9 cellular contexts compared by ENCODE assay signal in the genomic region with DNA sequence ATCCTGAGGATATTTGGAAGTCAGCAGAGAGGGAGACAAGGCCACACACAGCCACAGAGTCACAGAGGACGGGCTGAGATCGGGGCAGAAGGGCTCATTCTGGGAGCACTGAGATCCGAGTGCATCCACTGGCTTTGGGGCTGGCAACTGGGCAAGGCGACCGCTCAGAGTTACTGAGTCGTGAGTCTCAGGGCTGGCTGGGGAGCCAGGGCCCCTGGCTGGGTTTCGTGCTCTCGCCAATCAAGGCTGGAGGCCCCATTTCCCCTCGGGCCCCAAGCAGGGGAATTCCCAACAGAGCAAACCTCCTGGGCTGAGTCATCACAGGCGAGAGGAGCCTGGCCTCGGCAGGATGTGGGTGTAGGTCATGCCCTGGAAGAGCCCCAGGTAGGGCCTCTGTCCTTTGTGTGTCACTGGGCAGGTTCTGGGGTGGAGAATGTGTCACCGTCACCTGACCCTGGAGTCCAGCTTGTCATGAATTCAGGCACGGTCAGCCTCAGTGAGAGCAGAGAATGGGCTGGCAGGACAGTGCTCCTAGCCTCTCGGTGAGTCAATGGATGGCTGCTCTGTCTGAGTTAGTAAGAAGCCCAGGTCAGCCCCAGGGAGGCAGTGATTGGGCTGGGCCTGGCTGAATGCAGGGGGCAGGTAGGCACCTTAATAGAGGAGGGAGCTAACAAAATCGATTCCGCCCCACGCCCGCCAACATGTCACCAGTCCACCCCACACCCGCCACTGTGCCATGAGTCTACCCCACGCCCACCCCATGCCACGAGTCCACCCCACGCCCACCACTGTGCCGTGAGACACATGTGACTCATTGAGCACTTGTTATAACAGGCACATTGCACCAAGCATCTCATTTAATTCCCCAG. TPM values are rescaled to one million over a fixed set of nuclear protein-coding genes. Genes with fewer than 3 reads are reported as not detected.
DNase-seq lines count a peak whose midpoint lies in the region; ATAC-seq, FAIRE-seq and TF ChIP-seq lines count a peak whose summit lies in the region.
"Had no signal": no experiment of that assay in that cellular context is flagged by ENCODE, and none has a peak within 500 bp of the region (broad histone marks: within the 10 kb centered on the region; RNA-seq: fewer than 3 reads in every experiment).

No MANE protein-coding gene starts in this region.

- TF ChIP-seq POLR2A in GM12878 (IDR thresholded peaks at IDR 0.05; ENCODE audit: low read depth, low read length), result peak; percentile 91

- SMC1A ChIA-PET in GM12878 (lab: Charles Lee; ENCODE audit: uncharacterized antibody, unreplicated experiment), result interaction anchor here (1.1 to 19.5 kb wide), 6 partner anchors 13 to 41 kb away, joined by 3 to 409 read pairs (median 24); partner anchors contain the start of gene ASB2

- H3K27ac Mint-ChIP-seq in CD8-positive, alpha-beta memory T cell, result peak overlapping the region; percentile 98 to 100 (median 99)

- peak overlapping the region; percentile 78 for H3K4me2 ChIP-seq in GM12878 (ENCODE audit: control insufficient read depth, insufficient read depth)

- no peaks in the 10 kb centered on the region for H3K9me3 ChIP-seq in CD8-positive, alpha-beta memory T cell (ENCODE audit: low read length)
- no peaks in the 10 kb centered on the region for H3K9me3 ChIP-seq in GM12878 (replicated peaks; ENCODE audit: control insufficient read depth, insufficient read depth, low read length)
- no peaks in the 10 kb centered on the region for H3K9me3 ChIP-seq in left lung

- no peaks in the 10 kb centered on the region for H3K27me3 Mint-ChIP-seq in CD8-positive, alpha-beta memory T cell

- peaks cover 94 to 99% (median 99%) of the 10 kb centered on the region in 3 donors for H3K4me1 Mint-ChIP-seq in CD8-positive, alpha-beta memory T cell

- ATAC-seq in GM21367 (IDR thresholded peaks at IDR 0.05; ENCODE audit: unreplicated experiment) (peak; percentile 66), GM12878 (peak; percentile 82), left lung (peak; percentile 90)

- H3K4me3 ChIP-seq in CD8-positive, alpha-beta memory T cell (ENCODE audit: low read length), result peak overlapping the region; percentile 3
- H3K4me3 ChIP-seq in GM12878 (peak overlapping the region; percentile 11; the same call in 1 of the 2 replicates), left lung (no peak overlapping the region)

- TF ChIP-seq CTCF in GM12878 (IDR thresholded peaks at IDR 0.05 in 2 of 3, conservative IDR thresholded peaks at IDR 0.05 in 1 of 3; ENCODE audit: control insufficient read depth in 2 of 3, extremely low read depth in 1 of 3, insufficient read depth in 1 of 3, low read depth in 3 of 3, low read length in 3 of 3) (no peak), left lung (IDR thresholded peaks at IDR 0.05) (no peak)

- H3K36me3 ChIP-seq in CD8-positive, alpha-beta memory T cell (ENCODE audit: insufficient read depth, low read length), result no peaks in the 10 kb centered on the region
- H3K36me3 ChIP-seq in GM12878 (ENCODE audit: control insufficient read depth in 2 of 2, insufficient read depth in 2 of 2, low read length in 1 of 2) (no peaks in the 10 kb centered on the region), left lung (no peaks in the 10 kb centered on the region)

- peak overlapping the region; percentile 65 to 88 (median 80) for H3K4me3 Mint-ChIP-seq in CD8-positive, alpha-beta memory T cell

- H3K27ac ChIP-seq in CD8-positive, alpha-beta memory T cell (ENCODE audit: low read depth, low read length), result peak overlapping the region; percentile 55
- H3K27ac ChIP-seq in GM12878 (ENCODE audit: control insufficient read depth, insufficient read depth) (peak overlapping the region; percentile 90), left lung (peak overlapping the region in 1 of 2 donors; percentile 50)

- no peak overlapping the region; the same call in 1 of the 2 replicates for H2AFZ ChIP-seq in GM12878 (ENCODE audit: control insufficient read depth, low read depth, low read length)

- no peaks in the 10 kb centered on the region for H4K20me1 ChIP-seq in GM12878 (ENCODE audit: control insufficient read depth, insufficient read depth)

- peak overlapping the region; percentile 64 for H3K9ac ChIP-seq in GM12878 (ENCODE audit: control insufficient read depth, insufficient read depth, low read length)

- in situ Hi-C loops in GM12878 (cut with MboI), result loop anchor here (25.0 kb wide), 2 partner anchors 1197 to 1703 kb away; no protein-coding TSS in a partner anchor

- peak; percentile 89 for FAIRE-seq in GM12878 (lab: Jason Lieb, UNC)
- FAIRE-seq: TTC549 had no signal

- BruUV-seq in GM12878 (replicated peaks; lab: Mats Ljungman, UMichigan), result no TSS peak

- POLR2A ChIA-PET in CD8-positive, alpha-beta memory T cell (lab: Charles Lee), result interaction anchor here (0.6 to 2.7 kb wide), 5 partner anchors 12 to 19 kb away, joined by 3 to 16 read pairs (median 6); partner anchors contain the start of gene ASB2
- POLR2A ChIA-PET in GM12878 (lab: Charles Lee), result interaction anchor here (0.8 to 7.8 kb wide), 12 partner anchors 10 to 52 kb away, joined by 3 to 128 read pairs (median 6); partner anchors contain the start of gene ASB2

- peaks cover 0 to 5% (median 0%) of the 10 kb centered on the region in 3 donors for H3K36me3 Mint-ChIP-seq in CD8-positive, alpha-beta memory T cell

- intact Hi-C loops in GM12878 (cut with micrococcal nuclease; ENCODE audit: unreplicated experiment) (loop anchor here (1.0 to 5.0 kb wide), 5 partner anchors 8 to 43 kb away; partner anchors contain the start of gene ASB2), left lung (cut with DNase I) (no loop called here)

- TF ChIP-seq EP300 in GM12878 (IDR thresholded peaks at IDR 0.05; ENCODE audit: borderline replicate concordance in 1 of 2, control insufficient read depth in 1 of 2, low read depth in 2 of 2, low read length in 2 of 2), result peak; percentile 98 to 99

- no peak for TF ChIP-seq RAD21 in GM12878 (IDR thresholded peaks at IDR 0.05; ENCODE audit: insufficient read depth, low read depth, low read length)

- CTCF ChIA-PET in CD8-positive, alpha-beta memory T cell (lab: Charles Lee), result interaction anchor here (1.2 to 33.9 kb wide), 5 partner anchors 14 to 67 kb away, joined by 3 to 945 read pairs (median 6); partner anchors contain the start of genes ASB2 and OTUB2
- CTCF ChIA-PET in GM12878 (lab: Yijun Ruan, JAX), result interaction anchor here (0.9 to 6.6 kb wide), 9 partner anchors 9 to 173 kb away, joined by 3 to 73 read pairs (median 10); partner anchors contain the start of gene ASB2

- peaks cover 97% of the 10 kb centered on the region for H3K4me1 ChIP-seq in CD8-positive, alpha-beta memory T cell (ENCODE audit: insufficient read depth, low read length)
- H3K4me1 ChIP-seq in GM12878 (ENCODE audit: control insufficient read depth, insufficient read depth, low read length) (peaks cover 95% of the 10 kb centered on the region), left lung (peaks cover 7 to 58% of the 10 kb centered on the region in 2 donors)

- no peaks in the 10 kb centered on the region; the same call in 1 of the 2 replicates for H3K79me2 ChIP-seq in GM12878 (ENCODE audit: control insufficient read depth, insufficient read depth, low read length)

- peak; percentile 73 to 97 (median 90) for DNase-seq in CD8-positive, alpha-beta memory T cell
- DNase-seq in HK-2 (ENCODE audit: unreplicated experiment) (peak; percentile 98), T-helper 22 cell (ENCODE audit: low read depth) (peak; percentile 95), GM12878 (ENCODE audit: low read depth, low spot score) (peak; percentile 90), left lung (peak; percentile 80 to 89), NCI-H510A treated with DMSO at 0.1 percent for 48 hours (lab: John Stamatoyannopoulos, UW) (no peak)
- DNase-seq in stimulated activated CD8-positive, alpha-beta memory T cell treated with anti-CD3 and anti-CD28 coated beads, Interleukin-15, amount 100 ng/mL, for 48 hours (ENCODE audit: low read depth in 2 of 2), result peak; percentile 93 to 95

- 18% methylated on average over 20 of the region's 23 CpGs for WGBS in GM12878 (ENCODE audit: insufficient coverage, insufficient replicate concordance, low lambda C conversion rate, missing lambda C conversion rate)

- RAD21 ChIA-PET in GM12878 (lab: Charles Lee; ENCODE audit: unreplicated experiment), result interaction anchor here (0.6 to 15.3 kb wide), 9 partner anchors 16 to 739 kb away, joined by 3 to 324 read pairs (median 5); partner anchors contain the start of gene ASB2

- H3K27me3 ChIP-seq in CD8-positive, alpha-beta memory T cell (ENCODE audit: insufficient read depth, low read length, poor library complexity, severe bottlenecking), result no peaks in the 10 kb centered on the region
- H3K27me3 ChIP-seq in GM12878 (replicated peaks in 1 of 2; ENCODE audit: control insufficient read depth in 2 of 2, insufficient read depth in 2 of 2, low read length in 1 of 2) (no peaks in the 10 kb centered on the region), left lung (no peaks in the 10 kb centered on the region)

- no peaks in the 10 kb centered on the region for H3K9me3 Mint-ChIP-seq in CD8-positive, alpha-beta memory T cell

RNA-seq across cellular contexts. Expression of gene ASB2, which starts 16.9 kb away (rescaled TPM):
- total RNA-seq in CD8-positive, alpha-beta memory T cell, result 10 to 100 TPM; 93.5 to 98.0 TPM
- polyA plus RNA-seq in CD8-positive, alpha-beta memory T cell, result 4.8 TPM
- total RNA-seq in GM12878 (2013; cell fraction: nucleolus; rRNA removed), result 74.5 and 81.9 TPM in 2 replicates
- total RNA-seq in GM12878 (2014; rRNA removed) (46.4 and 53.5 TPM in 2 replicates), GM12878 (2014; rRNA removed; fragmentation: Illumina TruSeq; extraction: Trizol) (21.5 and 26.9 TPM in 2 replicates), GM12878 (2021) (40.0 and 40.4 TPM in 2 replicates), left lung (1 to 10 TPM; 1.4 to 3.2 TPM)
- 18.9 TPM for polyA plus RNA-seq in GM12878 (2011; ENCODE audit: low read depth)
- polyA plus RNA-seq in GM12878 (2011; rRNA removed) (8.5 and 16.9 TPM in 2 replicates), GM12878 (2014; fragmentation: Illumina TruSeq; extraction: Trizol) (12.3 and 21.9 TPM in 2 replicates), GM12878 (2014; fragmentation: Nextera tagmentation; extraction: Ambion mirVana) (1 to 10 TPM; 3.0 to 7.4 TPM), GM12878 (2014; rRNA removed) (50.0 and 54.5 TPM in 2 replicates), GM12878 (2016; fragmentation: Nextera tagmentation; extraction: Ambion mirVana) (10 to 100 TPM; 51.7 to 54.8 TPM)
- 22.6 and 38.7 TPM in 2 replicates for polyA plus RNA-seq in GM12878 (2011; cell fraction: cytosol; rRNA removed)
- polyA plus RNA-seq in GM12878 (2011; cell fraction: nucleus; rRNA removed), result 45.6 and 71.8 TPM in 2 replicates
- 18.6 and 50.6 TPM in 2 replicates for polyA plus RNA-seq in GM12878 (2012)
- polyA minus RNA-seq in GM12878 (2011; rRNA and poly(A)+ RNA removed), result 20.3 and 37.3 TPM in 2 replicates
- 8.8 and 11.7 TPM in 2 replicates for polyA minus RNA-seq in GM12878 (2011; cell fraction: cytosol; rRNA and poly(A)+ RNA removed)
- 26.7 and 36.0 TPM in 2 replicates for polyA minus RNA-seq in GM12878 (2011; cell fraction: nucleus; rRNA and poly(A)+ RNA removed)

RNA-seq across cellular contexts. Expression of gene FAM181A, which starts 32.3 kb away (rescaled TPM):
- total RNA-seq in CD8-positive, alpha-beta memory T cell, result not detected
- polyA plus RNA-seq in CD8-positive, alpha-beta memory T cell, result not detected
- total RNA-seq in GM12878 (2013; cell fraction: nucleolus; rRNA removed), result not detected in 2 replicates
- not detected in 2 replicates for total RNA-seq in GM12878 (2014; rRNA removed)
- total RNA-seq in GM12878 (2014; rRNA removed; fragmentation: Illumina TruSeq; extraction: Trizol), result not detected in 2 replicates
- total RNA-seq in GM12878 (2021), result not detected in 2 replicates
- polyA plus RNA-seq in GM12878 (2011; ENCODE audit: low read depth), result not detected
- polyA plus RNA-seq in GM12878 (2011; rRNA removed), result not detected in 2 replicates
- not detected in 2 replicates for polyA plus RNA-seq in GM12878 (2011; cell fraction: cytosol; rRNA removed)
- polyA plus RNA-seq in GM12878 (2011; cell fraction: nucleus; rRNA removed), result not detected in 2 replicates
- polyA plus RNA-seq in GM12878 (2012), result not detected in 2 replicates
- polyA plus RNA-seq in GM12878 (2014; fragmentation: Illumina TruSeq; extraction: Trizol), result not detected in 2 replicates
- polyA plus RNA-seq in GM12878 (2014; fragmentation: Nextera tagmentation; extraction: Ambion mirVana), result not detected
- not detected in 2 replicates for polyA plus RNA-seq in GM12878 (2014; rRNA removed)
- polyA plus RNA-seq in GM12878 (2016; fragmentation: Nextera tagmentation; extraction: Ambion mirVana), result not detected
- polyA minus RNA-seq in GM12878 (2011; rRNA and poly(A)+ RNA removed), result not detected in 2 replicates
- not detected in 2 replicates for polyA minus RNA-seq in GM12878 (2011; cell fraction: cytosol; rRNA and poly(A)+ RNA removed)
- not detected in 2 replicates for polyA minus RNA-seq in GM12878 (2011; cell fraction: nucleus; rRNA and poly(A)+ RNA removed)
- 1 to 10 TPM in 1 of 2 donors, not detected in 1; 1.1 TPM for total RNA-seq in left lung

RNA-seq across cellular contexts. Expression of gene CCDC197, which starts 37.6 kb away (rescaled TPM):
- not detected for total RNA-seq in CD8-positive, alpha-beta memory T cell
- not detected for polyA plus RNA-seq in CD8-positive, alpha-beta memory T cell
- total RNA-seq in GM12878 (2013; cell fraction: nucleolus; rRNA removed), result 1.2 TPM in 2 replicates
- not detected in 2 replicates for total RNA-seq in GM12878 (2014; rRNA removed)
- total RNA-seq in GM12878 (2014; rRNA removed; fragmentation: Illumina TruSeq; extraction: Trizol), result not detected in 2 replicates
- not detected in 2 replicates for total RNA-seq in GM12878 (2021)
- not detected for polyA plus RNA-seq in GM12878 (2011; ENCODE audit: low read depth)
- 0.12 and 0.16 TPM in 2 replicates for polyA plus RNA-seq in GM12878 (2011; rRNA removed)
- 0.04 TPM in 1 of 2 replicates, not detected in the other for polyA plus RNA-seq in GM12878 (2011; cell fraction: cytosol; rRNA removed)
- polyA plus RNA-seq in GM12878 (2011; cell fraction: nucleus; rRNA removed), result 0.28 and 0.56 TPM in 2 replicates
- polyA plus RNA-seq in GM12878 (2012), result 0.17 TPM in 1 of 2 replicates, not detected in the other
- polyA plus RNA-seq in GM12878 (2014; fragmentation: Illumina TruSeq; extraction: Trizol), result not detected in 2 replicates
- not detected for polyA plus RNA-seq in GM12878 (2014; fragmentation: Nextera tagmentation; extraction: Ambion mirVana)
- polyA plus RNA-seq in GM12878 (2014; rRNA removed), result not detected in 2 replicates
- not detected for polyA plus RNA-seq in GM12878 (2016; fragmentation: Nextera tagmentation; extraction: Ambion mirVana)
- polyA minus RNA-seq in GM12878 (2011; rRNA and poly(A)+ RNA removed), result 0.21 TPM in 1 of 2 replicates, not detected in the other
- not detected in 2 replicates for polyA minus RNA-seq in GM12878 (2011; cell fraction: cytosol; rRNA and poly(A)+ RNA removed)
- polyA minus RNA-seq in GM12878 (2011; cell fraction: nucleus; rRNA and poly(A)+ RNA removed), result 0.24 TPM in 1 of 2 replicates, not detected in the other
- not detected for total RNA-seq in left lung

Comparison
In these comparisons a context has a peak if more than half of its experiments do, and no peak if none do; other contexts are left out.
1. H3K4me3 ChIP-seq: peak in CD8-positive, alpha-beta memory T cell (single experiment) and GM12878 (single experiment); none in left lung (0 of 2).
2. RNA of gene ASB2, which starts 16.9 kb away (total RNA-seq): 93.5 to 98.0 TPM in CD8-positive, alpha-beta memory T cell and 21.5 to 81.9 TPM in GM12878; 1.4 to 3.2 TPM in left lung; every median in the first group is over 4 times any median in the second.
3. Peak in every context shown above with its lines, with median percentiles within 50 percentile points of each other: ATAC-seq.